Comparison of ENCODE assay signal across 1 cellular context in the genomic region with DNA sequence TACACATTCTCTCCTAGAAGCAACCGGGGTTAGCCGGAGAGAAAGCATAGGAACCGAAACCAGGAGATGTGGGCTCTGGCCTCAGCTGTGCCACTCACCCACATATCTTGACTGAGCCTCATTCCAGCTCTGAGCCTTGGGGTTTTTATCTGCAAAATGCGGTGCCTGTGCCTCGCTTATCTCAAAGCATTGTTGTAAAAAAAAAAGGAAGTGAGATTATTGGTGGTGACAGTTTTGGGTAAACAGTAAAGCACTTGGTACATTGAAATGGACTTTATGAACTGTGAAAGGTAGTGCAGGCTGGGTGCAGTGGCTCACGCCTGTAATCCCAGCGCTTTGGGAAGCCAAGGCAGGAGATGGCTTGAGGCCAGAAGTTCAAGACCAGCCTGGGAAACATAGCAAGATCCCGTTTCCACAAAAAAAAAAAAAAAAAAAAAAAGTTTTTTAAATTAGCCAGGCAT.
TF ChIP-seq lines count a peak whose summit lies in the region.

No MANE protein-coding gene starts in this region.

TF ChIP-seq in K562, 482 proteins besides CTCF, POLR2A, EP300 and RAD21 (continued from another document and continues in another):
- peak; percentile 55; the same call in 1 of the 2 replicates for TF ChIP-seq ZBTB33 (CRISPR knock-in tag; IDR thresholded peaks at IDR 0.05)
- no peak for TF ChIP-seq POLR3G (IDR thresholded peaks at IDR 0.05; ENCODE audit: extremely low read depth, insufficient read length, insufficient replicate concordance)
- TF ChIP-seq GATAD2B (IDR thresholded peaks at IDR 0.05; ENCODE audit: borderline replicate concordance) = no peak
- TF ChIP-seq ZNF780A (CRISPR knock-in tag; IDR thresholded peaks at IDR 0.05) = no peak
- peak; percentile 85 for TF ChIP-seq NCOR1 (IDR thresholded peaks at IDR 0.05)
- TF ChIP-seq RBM14 (IDR thresholded peaks at IDR 0.05; ENCODE audit: borderline replicate concordance, insufficient read depth, low read depth, low read length) = no peak
- no peak for TF ChIP-seq XRCC3 (IDR thresholded peaks at IDR 0.05)
- TF ChIP-seq PPARD (CRISPR knock-in tag; IDR thresholded peaks at IDR 0.05) = no peak
- no peak for TF ChIP-seq ZNF146 (CRISPR knock-in tag; IDR thresholded peaks at IDR 0.05; ENCODE audit: unreplicated experiment)
- TF ChIP-seq HDAC2 (IDR thresholded peaks at IDR 0.05) = peak; percentile 97
- TF ChIP-seq SAP30 (IDR thresholded peaks at IDR 0.05; ENCODE audit: borderline replicate concordance, insufficient read depth, low read depth, low read length, poor library complexity, severe bottlenecking) = no peak
- TF ChIP-seq PREB (CRISPR knock-in tag; IDR thresholded peaks at IDR 0.05) = no peak
- TF ChIP-seq ZNF431 (CRISPR knock-in tag; IDR thresholded peaks at IDR 0.05) = no peak
- TF ChIP-seq, protein P1, sequence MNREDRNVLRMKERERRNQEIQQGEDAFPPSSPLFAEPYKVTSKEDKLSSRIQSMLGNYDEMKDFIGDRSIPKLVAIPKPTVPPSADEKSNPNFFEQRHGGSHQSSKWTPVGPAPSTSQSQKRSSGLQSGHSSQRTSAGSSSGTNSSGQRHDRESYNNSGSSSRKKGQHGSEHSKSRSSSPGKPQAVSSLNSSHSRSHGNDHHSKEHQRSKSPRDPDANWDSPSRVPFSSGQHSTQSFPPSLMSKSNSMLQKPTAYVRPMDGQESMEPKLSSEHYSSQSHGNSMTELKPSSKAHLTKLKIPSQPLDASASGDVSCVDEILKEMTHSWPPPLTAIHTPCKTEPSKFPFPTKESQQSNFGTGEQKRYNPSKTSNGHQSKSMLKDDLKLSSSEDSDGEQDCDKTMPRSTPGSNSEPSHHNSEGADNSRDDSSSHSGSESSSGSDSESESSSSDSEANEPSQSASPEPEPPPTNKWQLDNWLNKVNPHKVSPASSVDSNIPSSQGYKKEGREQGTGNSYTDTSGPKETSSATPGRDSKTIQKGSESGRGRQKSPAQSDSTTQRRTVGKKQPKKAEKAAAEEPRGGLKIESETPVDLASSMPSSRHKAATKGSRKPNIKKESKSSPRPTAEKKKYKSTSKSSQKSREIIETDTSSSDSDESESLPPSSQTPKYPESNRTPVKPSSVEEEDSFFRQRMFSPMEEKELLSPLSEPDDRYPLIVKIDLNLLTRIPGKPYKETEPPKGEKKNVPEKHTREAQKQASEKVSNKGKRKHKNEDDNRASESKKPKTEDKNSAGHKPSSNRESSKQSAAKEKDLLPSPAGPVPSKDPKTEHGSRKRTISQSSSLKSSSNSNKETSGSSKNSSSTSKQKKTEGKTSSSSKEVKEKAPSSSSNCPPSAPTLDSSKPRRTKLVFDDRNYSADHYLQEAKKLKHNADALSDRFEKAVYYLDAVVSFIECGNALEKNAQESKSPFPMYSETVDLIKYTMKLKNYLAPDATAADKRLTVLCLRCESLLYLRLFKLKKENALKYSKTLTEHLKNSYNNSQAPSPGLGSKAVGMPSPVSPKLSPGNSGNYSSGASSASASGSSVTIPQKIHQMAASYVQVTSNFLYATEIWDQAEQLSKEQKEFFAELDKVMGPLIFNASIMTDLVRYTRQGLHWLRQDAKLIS (CRISPR knock-in tag; IDR thresholded peaks at IDR 0.05) = no peak
- TF ChIP-seq EWSR1 (IDR thresholded peaks at IDR 0.05; ENCODE audit: borderline replicate concordance, low read depth, partially characterized antibody) = no peak
- no peak for TF ChIP-seq CHCHD3 (CRISPR knock-in tag; IDR thresholded peaks at IDR 0.05)
- no peak for TF ChIP-seq NCOA6 (IDR thresholded peaks at IDR 0.05)
- TF ChIP-seq, protein P2, sequence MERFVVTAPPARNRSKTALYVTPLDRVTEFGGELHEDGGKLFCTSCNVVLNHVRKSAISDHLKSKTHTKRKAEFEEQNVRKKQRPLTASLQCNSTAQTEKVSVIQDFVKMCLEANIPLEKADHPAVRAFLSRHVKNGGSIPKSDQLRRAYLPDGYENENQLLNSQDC (CRISPR knock-in tag; IDR thresholded peaks at IDR 0.05) = no peak
- TF ChIP-seq ZNF764 (CRISPR knock-in tag; IDR thresholded peaks at IDR 0.05; ENCODE audit: low read depth) = no peak
- no peak for TF ChIP-seq SLC30A9 (CRISPR knock-in tag; IDR thresholded peaks at IDR 0.05)
- TF ChIP-seq SOX6 (IDR thresholded peaks at IDR 0.05) = peak; percentile 100
- peak in 1 of 3 experiments; percentile 66; a peak in 2 of 6 replicates for TF ChIP-seq ZBTB11 (CRISPR knock-in tag; IDR thresholded peaks at IDR 0.05)
- TF ChIP-seq PHB2 (IDR thresholded peaks at IDR 0.05; ENCODE audit: low read depth) = no peak; the same call in 1 of the 2 replicates
- peak; percentile 90 for TF ChIP-seq GATA2 (CRISPR knock-in tag; IDR thresholded peaks at IDR 0.05)
- TF ChIP-seq LARP7 (IDR thresholded peaks at IDR 0.05) = no peak
- no peak for TF ChIP-seq CBX8 (IDR thresholded peaks at IDR 0.05; ENCODE audit: borderline replicate concordance, extremely low read depth, low read depth, low read length, poor library complexity, severe bottlenecking)
- no peak for TF ChIP-seq ZNF347 (CRISPR knock-in tag; IDR thresholded peaks at IDR 0.05; ENCODE audit: low read depth)
- TF ChIP-seq ZNF408 (CRISPR knock-in tag; IDR thresholded peaks at IDR 0.05; ENCODE audit: low read depth) = no peak
- no peak for TF ChIP-seq RBM25 (IDR thresholded peaks at IDR 0.05; ENCODE audit: low read depth, low read length, severe bottlenecking)
- TF ChIP-seq GTF2A2 (tag; IDR thresholded peaks at IDR 0.05) = no peak
- peak; percentile 51; the same call in 1 of the 2 replicates for TF ChIP-seq TRIM28 (IDR thresholded peaks at IDR 0.05)
- peak; percentile 76 to 89 for TF ChIP-seq FOXA3 (CRISPR knock-in tag; conservative IDR thresholded peaks at IDR 0.05 in 1 of 2, IDR thresholded peaks at IDR 0.05 in 1 of 2)
- no peak for TF ChIP-seq HNRNPLL (IDR thresholded peaks at IDR 0.05; ENCODE audit: low read depth, low read length, poor library complexity, severe bottlenecking)
- TF ChIP-seq STAT5B (CRISPR knock-in tag; IDR thresholded peaks at IDR 0.05) = no peak
- TF ChIP-seq ZNF23 (CRISPR knock-in tag; IDR thresholded peaks at IDR 0.05) = no peak
- TF ChIP-seq ZNF263 (CRISPR knock-in tag; IDR thresholded peaks at IDR 0.05; ENCODE audit: borderline replicate concordance) = no peak
- TF ChIP-seq RHOXF2B (CRISPR knock-in tag; conservative IDR thresholded peaks at IDR 0.05) = no peak
- TF ChIP-seq KDM1A (IDR thresholded peaks at IDR 0.05) = peak in 1 of 2 experiments; percentile 78; a peak in 3 of 4 replicates
- TF ChIP-seq ZNF696 (CRISPR knock-in tag; conservative IDR thresholded peaks at IDR 0.05) = no peak
- TF ChIP-seq CBFA2T2 (conservative IDR thresholded peaks at IDR 0.05) = peak; percentile 81
- no peak for TF ChIP-seq ZNF41 (CRISPR knock-in tag; conservative IDR thresholded peaks at IDR 0.05)
- no peak for TF ChIP-seq BCL6 (CRISPR knock-in tag; IDR thresholded peaks at IDR 0.05)
- 0 out of 2 replicates have a peak, but pooled peaks have one; percentile 45 for TF ChIP-seq NR2C2 (CRISPR knock-in tag; IDR thresholded peaks at IDR 0.05)
- peak; percentile 63; the same call in 1 of the 2 replicates for TF ChIP-seq NR2C2 (tag; IDR thresholded peaks at IDR 0.05)
- TF ChIP-seq ZC3H4 (CRISPR knock-in tag; IDR thresholded peaks at IDR 0.05; ENCODE audit: borderline replicate concordance) = no peak
- peak; percentile 77 for TF ChIP-seq NFIC (IDR thresholded peaks at IDR 0.05)
- TF ChIP-seq MEF2A (IDR thresholded peaks at IDR 0.05; ENCODE audit: control insufficient read depth, low read depth, low read length) = no peak
- TF ChIP-seq SMC3 (conservative IDR thresholded peaks at IDR 0.05; ENCODE audit: insufficient read depth, low read depth, low read length) = no peak
- TF ChIP-seq IRF2 (CRISPR knock-in tag; IDR thresholded peaks at IDR 0.05) = no peak
- TF ChIP-seq, protein P3, sequence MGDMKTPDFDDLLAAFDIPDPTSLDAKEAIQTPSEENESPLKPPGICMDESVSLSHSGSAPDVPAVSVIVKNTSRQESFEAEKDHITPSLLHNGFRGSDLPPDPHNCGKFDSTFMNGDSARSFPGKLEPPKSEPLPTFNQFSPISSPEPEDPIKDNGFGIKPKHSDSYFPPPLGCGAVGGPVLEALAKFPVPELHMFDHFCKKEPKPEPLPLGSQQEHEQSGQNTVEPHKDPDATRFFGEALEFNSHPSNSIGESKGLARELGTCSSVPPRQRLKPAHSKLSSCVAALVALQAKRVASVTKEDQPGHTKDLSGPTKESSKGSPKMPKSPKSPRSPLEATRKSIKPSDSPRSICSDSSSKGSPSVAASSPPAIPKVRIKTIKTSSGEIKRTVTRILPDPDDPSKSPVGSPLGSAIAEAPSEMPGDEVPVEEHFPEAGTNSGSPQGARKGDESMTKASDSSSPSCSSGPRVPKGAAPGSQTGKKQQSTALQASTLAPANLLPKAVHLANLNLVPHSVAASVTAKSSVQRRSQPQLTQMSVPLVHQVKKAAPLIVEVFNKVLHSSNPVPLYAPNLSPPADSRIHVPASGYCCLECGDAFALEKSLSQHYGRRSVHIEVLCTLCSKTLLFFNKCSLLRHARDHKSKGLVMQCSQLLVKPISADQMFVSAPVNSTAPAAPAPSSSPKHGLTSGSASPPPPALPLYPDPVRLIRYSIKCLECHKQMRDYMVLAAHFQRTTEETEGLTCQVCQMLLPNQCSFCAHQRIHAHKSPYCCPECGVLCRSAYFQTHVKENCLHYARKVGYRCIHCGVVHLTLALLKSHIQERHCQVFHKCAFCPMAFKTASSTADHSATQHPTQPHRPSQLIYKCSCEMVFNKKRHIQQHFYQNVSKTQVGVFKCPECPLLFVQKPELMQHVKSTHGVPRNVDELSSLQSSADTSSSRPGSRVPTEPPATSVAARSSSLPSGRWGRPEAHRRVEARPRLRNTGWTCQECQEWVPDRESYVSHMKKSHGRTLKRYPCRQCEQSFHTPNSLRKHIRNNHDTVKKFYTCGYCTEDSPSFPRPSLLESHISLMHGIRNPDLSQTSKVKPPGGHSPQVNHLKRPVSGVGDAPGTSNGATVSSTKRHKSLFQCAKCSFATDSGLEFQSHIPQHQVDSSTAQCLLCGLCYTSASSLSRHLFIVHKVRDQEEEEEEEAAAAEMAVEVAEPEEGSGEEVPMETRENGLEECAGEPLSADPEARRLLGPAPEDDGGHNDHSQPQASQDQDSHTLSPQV (IDR thresholded peaks at IDR 0.05) = peak; percentile 58
- TF ChIP-seq DPF2 (IDR thresholded peaks at IDR 0.05) = peak; percentile 98
- TF ChIP-seq JUND (IDR thresholded peaks at IDR 0.05; ENCODE audit: borderline replicate concordance, low read depth, low read length) = peak; percentile 77
- TF ChIP-seq JUND (tag; IDR thresholded peaks at IDR 0.05; ENCODE audit: borderline replicate concordance, low read depth, low read length) = peak; percentile 70; the same call in 1 of the 3 replicates
- TF ChIP-seq BMI1 (IDR thresholded peaks at IDR 0.05; ENCODE audit: low read length) = no peak
- TF ChIP-seq, protein P4, sequence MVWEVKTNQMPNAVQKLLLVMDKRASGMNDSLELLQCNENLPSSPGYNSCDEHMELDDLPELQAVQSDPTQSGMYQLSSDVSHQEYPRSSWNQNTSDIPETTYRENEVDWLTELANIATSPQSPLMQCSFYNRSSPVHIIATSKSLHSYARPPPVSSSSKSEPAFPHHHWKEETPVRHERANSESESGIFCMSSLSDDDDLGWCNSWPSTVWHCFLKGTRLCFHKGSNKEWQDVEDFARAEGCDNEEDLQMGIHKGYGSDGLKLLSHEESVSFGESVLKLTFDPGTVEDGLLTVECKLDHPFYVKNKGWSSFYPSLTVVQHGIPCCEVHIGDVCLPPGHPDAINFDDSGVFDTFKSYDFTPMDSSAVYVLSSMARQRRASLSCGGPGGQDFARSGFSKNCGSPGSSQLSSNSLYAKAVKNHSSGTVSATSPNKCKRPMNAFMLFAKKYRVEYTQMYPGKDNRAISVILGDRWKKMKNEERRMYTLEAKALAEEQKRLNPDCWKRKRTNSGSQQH (CRISPR knock-in tag; IDR thresholded peaks at IDR 0.05) = no peak
- TF ChIP-seq ATF7 (IDR thresholded peaks at IDR 0.05) = peak; percentile 55
- TF ChIP-seq ZNF354B (CRISPR knock-in tag; IDR thresholded peaks at IDR 0.05) = no peak
- TF ChIP-seq KLF13 (tag; IDR thresholded peaks at IDR 0.05; ENCODE audit: borderline replicate concordance, low read depth) = no peak
